ENCODE assay signal across 8 cellular contexts in genomic region chr1:112954945-112955677, GRCh38. TPM values are rescaled to one million over a fixed set of nuclear protein-coding genes. Genes with fewer than 3 reads are reported as not detected.
DNase-seq lines count a peak whose midpoint lies in the region; ATAC-seq, FAIRE-seq and TF ChIP-seq lines count a peak whose summit lies in the region.

No MANE protein-coding gene starts in this region.

- H3K79me2 ChIP-seq in HepG2 (ENCODE audit: insufficient read depth, low read length) = peaks cover 91% of the 10 kb centered on the region

- H3K27me3 ChIP-seq in HepG2 (ENCODE audit: control insufficient read depth in 1 of 2, insufficient read depth in 2 of 2, low read length in 2 of 2) = no peaks in the 10 kb centered on the region; a peak in 1 of 5 replicates

- TSS peak; percentile 50 for BruUV-seq in HepG2 (replicated peaks; lab: Mats Ljungman, UMichigan)

- peak overlapping the region; percentile 97 for H3K4me3 Mint-ChIP-seq in activated CD4-positive, alpha-beta T cell treated with anti-CD3 and anti-CD28 coated beads for 36 hours

- peaks cover 53% of the 10 kb centered on the region for H4K20me1 ChIP-seq in HepG2 (ENCODE audit: insufficient read depth, low read length)

- H3K9me3 Mint-ChIP-seq in activated CD4-positive, alpha-beta T cell treated with anti-CD3 and anti-CD28 coated beads for 36 hours (ENCODE audit: low read depth) = no peaks in the 10 kb centered on the region

- H3K27me3 Mint-ChIP-seq in activated CD4-positive, alpha-beta T cell treated with anti-CD3 and anti-CD28 coated beads for 36 hours = no peaks in the 10 kb centered on the region

- H3K9ac ChIP-seq in HepG2 (ENCODE audit: insufficient read depth, low read depth, low read length) = peak overlapping the region; percentile 87

- FAIRE-seq in HepG2 (lab: Jason Lieb, UNC) = no peak

- intact Hi-C loops in activated CD4-positive, alpha-beta T cell treated with anti-CD3 and anti-CD28 coated beads for 36 hours (cut with DNase I, micrococcal nuclease) = loop anchor here (1.0 to 10.0 kb wide), 6 partner anchors 74 to 1802 kb away; partner anchors contain the start of genes RSBN1 (in 2 of the 2), AP4B1 (in 1 of the 2), CSDE1 (in 1 of the 2) and DCLRE1B (in 1 of the 2)
- intact Hi-C loops in HepG2 (cut with micrococcal nuclease; ENCODE audit: unreplicated experiment) = loop anchor here (5.0 kb wide), 3 partner anchors 72 to 238 kb away; partner anchors contain the start of gene PPM1J

- DNase-seq in NOMO-1 treated with DMSO at 0.1 percent for 48 hours (lab: John Stamatoyannopoulos, UW; ENCODE audit: unreplicated experiment) (peak; percentile 54), NOMO-1 treated with dmso at 0.1 percent for 144 hours (lab: John Stamatoyannopoulos, UW; ENCODE audit: unreplicated experiment) (no peak), NCI-H2196 (lab: John Stamatoyannopoulos, UW; ENCODE audit: unreplicated experiment) (peak; percentile 17), coronary artery (ENCODE audit: low spot score) (peak; percentile 76), HepG2 (ENCODE audit: low spot score) (peak; percentile 61)
- peak; percentile 83 for DNase-seq in activated CD4-positive, alpha-beta T cell treated with anti-CD3 and anti-CD28 coated beads for 36 hours
- DNase-seq in stimulated activated CD4-positive, alpha-beta T cell treated with anti-CD3 and anti-CD28 coated beads, TNF-alpha, amount 100 ng/mL, for 1 hour (ENCODE audit: low read depth in 3 of 3, low spot score in 1 of 3) = peak in 2 of 3 donors; percentile 1 to 32

- H3K4me3 ChIP-seq in coronary artery (peak overlapping the region; percentile 86), HepG2 (replicated peaks in 1 of 3; ENCODE audit: insufficient read depth in 1 of 3, low read depth in 2 of 3, low read length in 3 of 3) (peak overlapping the region; percentile 78 to 91 (median 83))

- H3K4me1 Mint-ChIP-seq in activated CD4-positive, alpha-beta T cell treated with anti-CD3 and anti-CD28 coated beads for 36 hours = peaks cover 50% of the 10 kb centered on the region

- TF ChIP-seq CTCF in coronary artery (IDR thresholded peaks at IDR 0.05) = no peak
- TF ChIP-seq CTCF in HepG2 (CRISPR knock-in tag; IDR thresholded peaks at IDR 0.05) = no peak; the same call in 1 of the 2 replicates

- H3K4me2 ChIP-seq in HepG2 (ENCODE audit: low read depth, low read length) = peak overlapping the region; percentile 81

- 1% methylated on average over 15 of the region's 25 CpGs for WGBS in HepG2 (ENCODE audit: low lambda C conversion rate)

- H2AFZ ChIP-seq in HepG2 (ENCODE audit: low read length) = no peak overlapping the region

- TF ChIP-seq POLR2A in HepG2 (IDR thresholded peaks at IDR 0.05; ENCODE audit: insufficient read depth in 1 of 2, low read depth in 2 of 2, low read length in 2 of 2) = peak in 1 of 2 experiments; percentile 53; a peak in 2 of 4 replicates

- peaks cover 51% of the 10 kb centered on the region for H3K36me3 Mint-ChIP-seq in activated CD4-positive, alpha-beta T cell treated with anti-CD3 and anti-CD28 coated beads for 36 hours (ENCODE audit: low read depth)

- no peaks in the 10 kb centered on the region; a peak in 1 of 5 replicates for H3K36me3 ChIP-seq in HepG2 (replicated peaks in 1 of 2; ENCODE audit: control insufficient read depth in 1 of 2, insufficient read depth in 2 of 2, low read length in 2 of 2)

- ATAC-seq in HG02973 (IDR thresholded peaks at IDR 0.05; ENCODE audit: unreplicated experiment) = peak; percentile 6
- ATAC-seq in activated CD4-positive, alpha-beta T cell treated with anti-CD3 and anti-CD28 coated beads for 36 hours = peak; percentile 40
- peak; percentile 74 for ATAC-seq in HepG2

- TF ChIP-seq RAD21 in HepG2 (CRISPR knock-in tag; IDR thresholded peaks at IDR 0.05) = no peak

- peak overlapping the region; percentile 100 for H3K27ac Mint-ChIP-seq in activated CD4-positive, alpha-beta T cell treated with anti-CD3 and anti-CD28 coated beads for 36 hours

- peak overlapping the region; percentile 93 for H3K27ac ChIP-seq in coronary artery
- H3K27ac ChIP-seq in HepG2 (ENCODE audit: extremely low read length, insufficient read depth, low read length) = peak overlapping the region; percentile 87

- in situ Hi-C loops in HepG2 (cut with HindIII; ENCODE audit: extremely low pct_ligation_motif_present, low pct_unique_long_range_greater_than_20kb) = no loop called here

- peaks cover 68% of the 10 kb centered on the region for H3K4me1 ChIP-seq in HepG2 (ENCODE audit: insufficient read depth, low read length)

- TF ChIP-seq EP300 in HepG2 (IDR thresholded peaks at IDR 0.05; ENCODE audit: low read depth in 2 of 2, low read length in 2 of 2) (no peak), HepG2 (CRISPR knock-in tag; IDR thresholded peaks at IDR 0.05; ENCODE audit: borderline replicate concordance) (no peak)

- H3K9me3 ChIP-seq in HepG2 (ENCODE audit: low read length) = no peaks in the 10 kb centered on the region

- POLR2A ChIA-PET in activated CD4-positive, alpha-beta T cell treated with anti-CD3 and anti-CD28 coated beads for 36 hours (lab: Charles Lee) = interaction anchor here (1.3 kb wide), 1 partner anchor 20 kb away, joined by 4 read pairs; no protein-coding TSS in a partner anchor
- POLR2A ChIA-PET in HepG2 (lab: Yijun Ruan, JAX) = interaction anchor here (1.2 to 2.1 kb wide), 4 partner anchors 8 to 19 kb away, joined by 5 to 16 read pairs (median 8); no protein-coding TSS in a partner anchor

- CTCF ChIA-PET in activated CD4-positive, alpha-beta T cell treated with anti-CD3 and anti-CD28 coated beads for 36 hours (lab: Charles Lee) = interaction anchor here (1.1 to 1.2 kb wide), 2 partner anchors 18 to 146 kb away, joined by 4 read pairs; no protein-coding TSS in a partner anchor
- CTCF ChIA-PET in HepG2 (lab: Yijun Ruan, JAX; ENCODE audit: low intra/inter-chr PET ratio, low total read pairs) = interaction anchor here (1.8 kb wide), 1 partner anchor 74 kb away, joined by 6 read pairs; no protein-coding TSS in a partner anchor

TF ChIP-seq in HepG2, 621 proteins besides CTCF, POLR2A, EP300 and RAD21 (continues in another document):
- TF ChIP-seq ZBTB7A (CRISPR knock-in tag; IDR thresholded peaks at IDR 0.05) (0 out of 2 replicates have a peak, but pooled peaks have one; percentile 3), ZNF441 (CRISPR knock-in tag; IDR thresholded peaks at IDR 0.05; ENCODE audit: borderline replicate concordance) (0 out of 2 replicates have a peak, but pooled peaks have one; percentile 5), ZSCAN9 (CRISPR knock-in tag; IDR thresholded peaks at IDR 0.05; ENCODE audit: borderline replicate concordance) (no peak), ZBTB43 (CRISPR knock-in tag; conservative IDR thresholded peaks at IDR 0.05) (0 out of 2 replicates have a peak, but pooled peaks have one; percentile 12), CSRNP1 (CRISPR knock-in tag; IDR thresholded peaks at IDR 0.05) (peak; percentile 9; the same call in 1 of the 2 replicates), POLR2AphosphoS2 (IDR thresholded peaks at IDR 0.05; ENCODE audit: low read depth, low read length) (no peak), SIN3A (IDR thresholded peaks at IDR 0.05; ENCODE audit: borderline replicate concordance, low read depth, low read length) (peak; percentile 38; the same call in 1 of the 2 replicates)

RNA-seq across cellular contexts. Expression of gene SLC16A1, which starts 0.9 kb away (rescaled TPM):
- total RNA-seq in activated CD4-positive, alpha-beta T cell treated with anti-CD3 and anti-CD28 coated beads for 36 hours = 10 to 100 TPM; 70.0 to 70.4 TPM
- total RNA-seq in HepG2 (2016; rRNA removed; fragmentation: Illumina TruSeq; extraction: Trizol) = 67.0 and 106 TPM in 2 replicates
- 5.3 and 6.0 TPM in 2 replicates for total RNA-seq in HepG2 (2016; cell fraction: cytosol; rRNA removed; fragmentation: Illumina TruSeq; extraction: Trizol; ENCODE audit: low read depth)
- total RNA-seq in HepG2 (2016; cell fraction: insoluble cytoplasmic fraction; rRNA removed; fragmentation: Illumina TruSeq; extraction: Trizol) = 65.8 and 105 TPM in 2 replicates
- total RNA-seq in HepG2 (2016; cell fraction: membrane; rRNA removed; fragmentation: Illumina TruSeq; extraction: Trizol) = 15.3 and 18.4 TPM in 2 replicates
- total RNA-seq in HepG2 (2016; cell fraction: nucleus; rRNA removed; fragmentation: Illumina TruSeq; extraction: Trizol) = 102 and 125 TPM in 2 replicates
- polyA plus RNA-seq in HepG2 (2011; rRNA removed) = 135 and 142 TPM in 2 replicates
- polyA plus RNA-seq in HepG2 (2011; cell fraction: cytosol; rRNA removed) = 110 and 155 TPM in 2 replicates
- polyA plus RNA-seq in HepG2 (2011; cell fraction: nucleus; rRNA removed) = 50.4 and 50.5 TPM in 2 replicates
- polyA plus RNA-seq in HepG2 (2012) = 134 and 147 TPM in 2 replicates
- polyA plus RNA-seq in HepG2 (2016; cell fraction: cytosol; fragmentation: Illumina TruSeq; extraction: Trizol; ENCODE audit: low read depth) = 3.0 and 3.3 TPM in 2 replicates
- polyA plus RNA-seq in HepG2 (2016; cell fraction: insoluble cytoplasmic fraction; fragmentation: Illumina TruSeq; extraction: Trizol; ENCODE audit: low read depth) = 49.1 and 53.6 TPM in 2 replicates
- polyA plus RNA-seq in HepG2 (2016; cell fraction: membrane; fragmentation: Illumina TruSeq; extraction: Trizol; ENCODE audit: low read depth) = 8.1 and 9.3 TPM in 2 replicates
- 109 and 119 TPM in 2 replicates for polyA plus RNA-seq in HepG2 (2016; cell fraction: nucleus; fragmentation: Illumina TruSeq; extraction: Trizol; ENCODE audit: insufficient read depth, low read depth)
- polyA minus RNA-seq in HepG2 (2011; rRNA and poly(A)+ RNA removed; ENCODE audit: low replicate concordance) = 467 and 535 TPM in 2 replicates
- 185 and 199 TPM in 2 replicates for polyA minus RNA-seq in HepG2 (2011; cell fraction: cytosol; rRNA and poly(A)+ RNA removed)
- polyA minus RNA-seq in HepG2 (2011; cell fraction: nucleus; rRNA and poly(A)+ RNA removed) = 108 and 115 TPM in 2 replicates

Comparison
In these comparisons a context has a peak if more than half of its experiments do, and no peak if none do; other contexts are left out.
1. ATAC-seq: peak in every context shown above with its lines; median percentile 74 in HepG2; 40 in activated CD4-positive, alpha-beta T cell treated with anti-CD3 and anti-CD28 coated beads for 36 hours; 6 in HG02973.